ENCODE assay signal across 32 cellular contexts in the genomic region with DNA sequence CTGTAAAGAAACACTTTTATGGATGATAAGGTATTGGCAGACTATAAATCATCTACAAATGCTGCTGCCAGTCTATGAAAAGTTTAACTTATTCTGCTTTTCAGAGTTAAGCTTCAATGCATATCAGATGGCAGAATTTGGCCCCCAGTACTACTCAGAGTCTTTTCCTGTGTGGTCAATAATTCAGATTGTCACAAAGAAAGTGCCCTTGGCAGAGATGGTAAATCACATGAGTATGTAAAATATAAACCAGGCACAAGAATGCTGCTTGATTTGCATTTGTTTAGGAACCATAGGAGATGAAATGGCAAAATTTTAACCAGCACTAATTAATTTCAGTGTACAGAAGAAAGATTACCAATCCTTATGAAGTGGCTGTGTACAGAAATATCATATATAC.
"Had no signal": no experiment of that assay in that cellular context is flagged by ENCODE, and none has a peak within 500 bp of the region (broad histone marks: within the 10 kb centered on the region; RNA-seq: fewer than 3 reads in every experiment).

No MANE protein-coding gene starts in this region.

- H3K27ac ChIP-seq: adrenal gland, ascending aorta, body of pancreas, brain microvascular endothelial cell, breast epithelium, cardiac muscle cell had no signal

- H3K27me3 ChIP-seq: adrenal gland, ascending aorta, body of pancreas, brain microvascular endothelial cell, breast epithelium, cardiac muscle cell had no signal

- H3K4me1 ChIP-seq: adrenal gland, ascending aorta, body of pancreas, breast epithelium had no signal

- DNase-seq: activated effector memory CD4-positive, alpha-beta T cell treated with anti-CD3 and anti-CD28 coated beads, Interleukin-2, amount 50 U/mL, for 16 hours; activated effector memory CD4-positive, alpha-beta T cell treated with Interleukin-2 at 50 U/mL for 16 hours; activated gamma-delta T cell; activated gamma-delta T cell treated with Interleukin-2 at 50 U/mL for 16 hours; activated naive CD4-positive, alpha-beta T cell; activated naive CD4-positive, alpha-beta T cell treated with anti-CD3 and anti-CD28 coated beads for 36 hours; activated naive CD4-positive, alpha-beta T cell treated with anti-CD3 and anti-CD28 coated beads, Interleukin-2, amount 10 ng/mL, durations not matched to agents 7 days and 5 days; activated naive CD4-positive, alpha-beta T cell treated with anti-CD3 and anti-CD28 coated beads, Interleukin-2, amount 50 U/mL, for 16 hours; activated naive CD4-positive, alpha-beta T cell treated with Interleukin-2 at 50 U/mL for 16 hours; activated naive CD8-positive, alpha-beta T cell treated with anti-CD3 and anti-CD28 coated beads for 36 hours; activated naive CD8-positive, alpha-beta T cell treated with anti-CD3 and anti-CD28 coated beads, Interleukin-2, amount 10 ng/mL, durations not matched to agents 7 days and 5 days; activated naive CD8-positive, alpha-beta T cell treated with anti-CD3 and anti-CD28 coated beads, Interleukin-2, amount 50 U/mL, for 24 hours; activated T-cell treated with anti-CD3 and anti-CD28 coated beads, Interleukin-2, amount 50 U/mL, for 1 hour; activated T-cell treated with anti-CD3 and anti-CD28 coated beads, Interleukin-2, amount 50 U/mL, for 24 hours; activated T-cell treated with anti-CD3 and anti-CD28 coated beads, Interleukin-2, amount 50 U/mL, for 4 hours; activated T-cell treated with anti-CD3 and anti-CD28 coated beads, Interleukin-2, amount 50 U/mL, for 48 hours; activated T-cell treated with anti-CD3 and anti-CD28 coated beads, Interleukin-2, amount 50 U/mL, for 72 hours; adrenal gland; amniotic stem cell; amygdala; anterior cingulate cortex; aorta; body of pancreas; brain microvascular endothelial cell; caudate nucleus; central memory CD4-positive, alpha-beta T cell; cerebellar nuclear complex had no signal

- H3K9me3 ChIP-seq: ascending aorta, body of pancreas had no signal

- H3K4me3 ChIP-seq: adrenal gland, ascending aorta, body of pancreas, breast epithelium, cardiac muscle cell had no signal

- H3K36me3 ChIP-seq: adrenal gland, ascending aorta, brain microvascular endothelial cell, breast epithelium, cardiac muscle cell had no signal

- ATAC-seq: activated naive CD4-positive, alpha-beta T cell treated with anti-CD3 and anti-CD28 coated beads, Interleukin-2, amount 50 U/mL, for 72 hours; activated naive CD8-positive, alpha-beta T cell treated with anti-CD3 and anti-CD28 coated beads, Interleukin-2, amount 50 U/mL, for 24 hours; activated T-cell treated with anti-CD3 and anti-CD28 coated beads, Interleukin-2, amount 50 U/mL, for 4 hours; activated T-cell treated with anti-CD3 and anti-CD28 coated beads, Interleukin-2, amount 50 U/mL, for 72 hours; activated T-helper 17 cell treated with anti-CD3 and anti-CD28 coated beads, Interleukin-2, amount 50 U/mL, for 72 hours; body of pancreas had no signal
